In the genomic region with DNA sequence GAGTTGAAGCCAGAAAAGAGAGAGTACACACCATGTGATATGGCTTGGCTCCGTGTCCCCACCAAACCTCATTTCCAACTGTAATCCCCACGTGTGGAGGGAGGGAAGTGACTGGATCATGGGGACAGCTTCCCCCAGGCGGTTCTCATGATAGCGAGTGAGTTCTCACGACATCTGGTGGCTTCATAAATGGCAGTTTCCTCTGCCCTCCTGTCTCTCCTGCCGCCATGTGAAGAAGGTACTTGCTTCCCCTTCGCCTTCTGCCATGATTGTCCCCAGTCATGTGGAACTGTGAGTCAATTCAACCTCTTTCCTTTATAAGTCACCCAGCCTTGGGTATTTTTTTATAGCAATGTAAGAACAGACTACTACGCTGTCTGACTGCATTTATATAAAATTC, we compare ENCODE assay signal across 14 cellular contexts. TPM values are rescaled to one million over a fixed set of nuclear protein-coding genes. Genes with fewer than 3 reads are reported as not detected.
DNase-seq lines count a peak whose midpoint lies in the region; ATAC-seq, FAIRE-seq and TF ChIP-seq lines count a peak whose summit lies in the region.
"Had no signal": no experiment of that assay in that cellular context is flagged by ENCODE, and none has a peak within 500 bp of the region (broad histone marks: within the 10 kb centered on the region; RNA-seq: fewer than 3 reads in every experiment).

No MANE protein-coding gene starts in this region.

- no peak for TF ChIP-seq CTCF in Loucy (conservative IDR thresholded peaks at IDR 0.05; ENCODE audit: low read length)
- no peak for TF ChIP-seq CTCF in endothelial cell of umbilical vein (IDR thresholded peaks at IDR 0.05; ENCODE audit: extremely low read depth in 1 of 2, insufficient read depth in 1 of 2, low read depth in 1 of 2, low read length in 2 of 2)

- H3K27me3 Mint-ChIP-seq in activated CD4-positive, alpha-beta T cell treated with anti-CD3 and anti-CD28 coated beads for 36 hours = no peaks in the 10 kb centered on the region
- peaks cover 0 to 1% of the 10 kb centered on the region in 2 donors for H3K27me3 Mint-ChIP-seq in CD8-positive, alpha-beta memory T cell
- H3K27me3 Mint-ChIP-seq: activated CD4-positive, alpha-beta T cell treated with anti-CD3 and anti-CD28 coated beads, Interleukin-2, amount 10 ng/mL, durations not matched to agents 24 days and 14 days; naive thymus-derived CD4-positive, alpha-beta T cell had no signal

- H3K9ac ChIP-seq in Loucy (ENCODE audit: low read depth, low read length, poor library complexity, severe bottlenecking) (peak overlapping the region; percentile 62), endothelial cell of umbilical vein (replicated peaks; ENCODE audit: extremely low read depth, insufficient read depth, low read length) (no peak overlapping the region)
- H3K9ac ChIP-seq: KMS-11 had no signal

- POLR2A ChIA-PET in activated CD4-positive, alpha-beta T cell treated with anti-CD3 and anti-CD28 coated beads for 36 hours (lab: Charles Lee) = no interaction called here
- POLR2A ChIA-PET in endothelial cell of umbilical vein (lab: Charles Lee) = no interaction called here
- POLR2A ChIA-PET in CD8-positive, alpha-beta memory T cell (lab: Charles Lee) = no interaction called here

- peak; percentile 49 for ATAC-seq in activated CD4-positive, alpha-beta T cell treated with anti-CD3 and anti-CD28 coated beads for 36 hours
- ATAC-seq in HG03097 (IDR thresholded peaks at IDR 0.05; ENCODE audit: low FRiP score, unreplicated experiment) = no peak

- H3K79me2 ChIP-seq in Loucy (ENCODE audit: insufficient read depth, low read length) = peaks cover 95% of the 10 kb centered on the region
- peaks cover 66% of the 10 kb centered on the region for H3K79me2 ChIP-seq in endothelial cell of umbilical vein (ENCODE audit: control insufficient read depth, insufficient read depth, low read length)

- no peak overlapping the region for H3K27ac ChIP-seq in endothelial cell of umbilical vein (ENCODE audit: insufficient read depth, low read depth, low read length)
- H3K27ac ChIP-seq in CD8-positive, alpha-beta memory T cell (ENCODE audit: low read depth, low read length) = no peak overlapping the region
- H3K27ac ChIP-seq: KMS-11, upper lobe of left lung had no signal

- H4K20me1 ChIP-seq in Loucy (ENCODE audit: insufficient read depth, low read length, poor library complexity, severe bottlenecking) = peaks cover 9% of the 10 kb centered on the region
- H4K20me1 ChIP-seq in endothelial cell of umbilical vein (replicated peaks; ENCODE audit: control insufficient read depth, extremely low read depth, insufficient read depth, low read length) = no peaks in the 10 kb centered on the region

- peak overlapping the region; percentile 76 for H3K4me2 ChIP-seq in Loucy (ENCODE audit: low read depth, low read length, poor library complexity, severe bottlenecking)
- H3K4me2 ChIP-seq in endothelial cell of umbilical vein (ENCODE audit: insufficient read depth, low read length) = no peak overlapping the region
- H3K4me2 ChIP-seq: KMS-11 had no signal

- dilution Hi-C loops in endothelial cell of umbilical vein (cut with MboI; ENCODE audit: extremely low pct_ligation_motif_present, low sequenced_read_pairs) = no loop called here

- H3K36me3 ChIP-seq in Loucy (ENCODE audit: insufficient read depth, low read length) (no peaks in the 10 kb centered on the region), endothelial cell of umbilical vein (ENCODE audit: control insufficient read depth in 2 of 2, extremely low read depth in 1 of 2, insufficient read depth in 2 of 2, low read length in 2 of 2) (no peaks in the 10 kb centered on the region)
- H3K36me3 ChIP-seq in CD8-positive, alpha-beta memory T cell (ENCODE audit: insufficient read depth, low read length) = no peaks in the 10 kb centered on the region
- H3K36me3 ChIP-seq: upper lobe of left lung had no signal

- H3K27ac Mint-ChIP-seq in activated CD4-positive, alpha-beta T cell treated with anti-CD3 and anti-CD28 coated beads for 36 hours = peak overlapping the region; percentile 22
- H3K27ac Mint-ChIP-seq in CD8-positive, alpha-beta memory T cell = peak overlapping the region in 1 of 8 donors; percentile 52
- H3K27ac Mint-ChIP-seq: activated CD4-positive, alpha-beta T cell treated with anti-CD3 and anti-CD28 coated beads, Interleukin-2, amount 10 ng/mL, durations not matched to agents 24 days and 14 days had no signal

- H3K4me3 ChIP-seq in Loucy (ENCODE audit: low read length, poor library complexity, severe bottlenecking) (peak overlapping the region; percentile 58), endothelial cell of umbilical vein (replicated peaks in 1 of 3; ENCODE audit: insufficient read depth in 1 of 3, low read depth in 1 of 3, low read length in 3 of 3) (no peak overlapping the region)
- no peak overlapping the region for H3K4me3 ChIP-seq in CD8-positive, alpha-beta memory T cell (ENCODE audit: low read length)
- H3K4me3 ChIP-seq: upper lobe of left lung had no signal

- H3K4me1 ChIP-seq in Loucy (ENCODE audit: insufficient read depth, low read length, poor library complexity, severe bottlenecking) (peaks cover 29% of the 10 kb centered on the region), endothelial cell of umbilical vein (ENCODE audit: control insufficient read depth, extremely low read depth, insufficient read depth, low read length) (peaks cover 10% of the 10 kb centered on the region)
- H3K4me1 ChIP-seq in CD8-positive, alpha-beta memory T cell (ENCODE audit: insufficient read depth, low read length) = peaks cover 13% of the 10 kb centered on the region

- no peak for FAIRE-seq in endothelial cell of umbilical vein (lab: Jason Lieb, UNC)
- FAIRE-seq: A204.1 had no signal

- no peak overlapping the region for H2AFZ ChIP-seq in Loucy (ENCODE audit: low read length)
- no peak overlapping the region for H2AFZ ChIP-seq in endothelial cell of umbilical vein (ENCODE audit: low read depth, low read length)

- TF ChIP-seq POLR2A in endothelial cell of umbilical vein (IDR thresholded peaks at IDR 0.05; ENCODE audit: low read depth, low read length) = no peak

- H3K9me3 Mint-ChIP-seq in activated CD4-positive, alpha-beta T cell treated with anti-CD3 and anti-CD28 coated beads for 36 hours (ENCODE audit: low read depth) = no peaks in the 10 kb centered on the region
- no peaks in the 10 kb centered on the region for H3K9me3 Mint-ChIP-seq in CD8-positive, alpha-beta memory T cell
- H3K9me3 Mint-ChIP-seq: activated CD4-positive, alpha-beta T cell treated with anti-CD3 and anti-CD28 coated beads, Interleukin-2, amount 10 ng/mL, durations not matched to agents 24 days and 14 days; naive thymus-derived CD4-positive, alpha-beta T cell had no signal

- no peaks in the 10 kb centered on the region for H3K9me1 ChIP-seq in endothelial cell of umbilical vein (replicated peaks; ENCODE audit: control insufficient read depth, extremely low read depth, insufficient read depth, low read length)

- peak; percentile 14 for DNase-seq in activated CD4-positive, alpha-beta T cell treated with anti-CD3 and anti-CD28 coated beads for 36 hours
- no peak for DNase-seq in activated CD4-positive, alpha-beta T cell treated with anti-CD3 and anti-CD28 coated beads for 4 hours
- DNase-seq in endothelial cell of umbilical vein (ENCODE audit: low read depth, low spot score) (peak; percentile 1), renal cortical epithelial cell (ENCODE audit: low read depth) (peak; percentile 5), RKO (ENCODE audit: low spot score) (no peak)
- DNase-seq in CD8-positive, alpha-beta memory T cell = no peak
- DNase-seq: effector memory CD4-positive, alpha-beta T cell; upper lobe of left lung had no signal

- H3K9me3 ChIP-seq in Loucy (ENCODE audit: insufficient read depth, low read depth, low read length) = no peaks in the 10 kb centered on the region
- H3K9me3 ChIP-seq in endothelial cell of umbilical vein (replicated peaks; ENCODE audit: control insufficient read depth, insufficient read depth, low read length) = no peaks in the 10 kb centered on the region
- no peaks in the 10 kb centered on the region for H3K9me3 ChIP-seq in CD8-positive, alpha-beta memory T cell (ENCODE audit: low read length)
- H3K9me3 ChIP-seq: upper lobe of left lung had no signal

- H3K4me3 Mint-ChIP-seq in activated CD4-positive, alpha-beta T cell treated with anti-CD3 and anti-CD28 coated beads for 36 hours = no peak overlapping the region
- H3K4me3 Mint-ChIP-seq in CD8-positive, alpha-beta memory T cell = no peak overlapping the region
- H3K4me3 Mint-ChIP-seq: activated CD4-positive, alpha-beta T cell treated with anti-CD3 and anti-CD28 coated beads, Interleukin-2, amount 10 ng/mL, durations not matched to agents 24 days and 14 days had no signal

- H3K4me1 Mint-ChIP-seq in activated CD4-positive, alpha-beta T cell treated with anti-CD3 and anti-CD28 coated beads for 36 hours = peaks cover 54% of the 10 kb centered on the region
- H3K4me1 Mint-ChIP-seq in CD8-positive, alpha-beta memory T cell = peaks cover 42 to 76% (median 56%) of the 10 kb centered on the region in 3 donors

- no peaks in the 10 kb centered on the region for H3K36me3 Mint-ChIP-seq in activated CD4-positive, alpha-beta T cell treated with anti-CD3 and anti-CD28 coated beads for 36 hours (ENCODE audit: low read depth)
- no peaks in the 10 kb centered on the region for H3K36me3 Mint-ChIP-seq in CD8-positive, alpha-beta memory T cell

- H3F3A ChIP-seq in Loucy (ENCODE audit: low read depth) = no peaks in the 10 kb centered on the region

- H3K27me3 ChIP-seq in Loucy (ENCODE audit: insufficient read depth, low read length, poor library complexity, severe bottlenecking) (no peaks in the 10 kb centered on the region), endothelial cell of umbilical vein (ENCODE audit: control insufficient read depth in 2 of 2, insufficient read depth in 2 of 2, low read length in 2 of 2) (no peaks in the 10 kb centered on the region)
- no peaks in the 10 kb centered on the region for H3K27me3 ChIP-seq in CD8-positive, alpha-beta memory T cell (ENCODE audit: insufficient read depth, low read length, poor library complexity, severe bottlenecking)
- H3K27me3 ChIP-seq: upper lobe of left lung had no signal

- no peaks in the 10 kb centered on the region for H3K9me2 ChIP-seq in Loucy (replicated peaks; ENCODE audit: low read depth, low read length)

- BruUV-seq in endothelial cell of umbilical vein (replicated peaks; lab: Mats Ljungman, UMichigan) = no TSS peak

- intact Hi-C loops in activated CD4-positive, alpha-beta T cell treated with anti-CD3 and anti-CD28 coated beads for 36 hours (cut with DNase I, micrococcal nuclease) = loop anchor here (5.0 kb wide), 3 partner anchors 37 to 112 kb away; a partner anchor contains a TSS
- intact Hi-C loops in endothelial cell of umbilical vein (cut with micrococcal nuclease) = loop anchor here (5.0 kb wide), 2 partner anchors 37 to 97 kb away; a partner anchor contains a TSS

- CTCF ChIA-PET in activated CD4-positive, alpha-beta T cell treated with anti-CD3 and anti-CD28 coated beads for 36 hours (lab: Charles Lee) = interaction anchor here (0.9 to 2.2 kb wide), 4 partner anchors 9 to 111 kb away, joined by 3 to 11 read pairs (median 4); no protein-coding TSS in a partner anchor
- CTCF ChIA-PET in endothelial cell of umbilical vein (lab: Charles Lee) = interaction anchor here (0.8 to 2.8 kb wide), 17 partner anchors 9 to 210 kb away, joined by 3 to 25 read pairs (median 5); a partner anchor contains a TSS
- CTCF ChIA-PET in CD8-positive, alpha-beta memory T cell (lab: Charles Lee) = interaction anchor here (0.9 to 1.4 kb wide), 2 partner anchors 15 to 111 kb away, joined by 3 to 4 read pairs; no protein-coding TSS in a partner anchor

RNA-seq across cellular contexts. Expression of a gene that starts 40.3 kb away (rescaled TPM):
- 10 to 100 TPM; 15.4 to 27.1 TPM for total RNA-seq in activated CD4-positive, alpha-beta T cell treated with anti-CD3 and anti-CD28 coated beads for 36 hours
- total RNA-seq in endothelial cell of umbilical vein (15.2 and 19.5 TPM in 2 replicates), renal cortical epithelial cell (3.3 and 19.9 TPM in 2 replicates)
- 5.8 and 6.1 TPM in 2 replicates for polyA plus RNA-seq in endothelial cell of umbilical vein
- polyA plus RNA-seq in endothelial cell of umbilical vein (2011; cell fraction: cytosol; rRNA removed) = 4.3 and 5.8 TPM in 2 replicates
- 11.8 and 18.9 TPM in 2 replicates for polyA plus RNA-seq in endothelial cell of umbilical vein (2011; cell fraction: nucleus; rRNA removed)
- polyA plus RNA-seq in endothelial cell of umbilical vein (2012) = 12.6 and 18.5 TPM in 2 replicates
- 4.5 and 5.4 TPM in 2 replicates for polyA minus RNA-seq in endothelial cell of umbilical vein
- polyA minus RNA-seq in endothelial cell of umbilical vein (2011; cell fraction: cytosol; rRNA and poly(A)+ RNA removed) = 39.3 TPM
- polyA minus RNA-seq in endothelial cell of umbilical vein (2011; cell fraction: nucleus; rRNA and poly(A)+ RNA removed) = 6.8 and 9.2 TPM in 2 replicates
- 10 to 100 TPM; 20.5 to 21.0 TPM for total RNA-seq in CD8-positive, alpha-beta memory T cell
- 1.4 TPM for polyA plus RNA-seq in CD8-positive, alpha-beta memory T cell

Comparison
In these comparisons a context has a peak if more than half of its experiments do, and no peak if none do; other contexts are left out.
1. DNase-seq: peak in activated CD4-positive, alpha-beta T cell treated with anti-CD3 and anti-CD28 coated beads for 36 hours (single experiment), endothelial cell of umbilical vein (single experiment) and renal cortical epithelial cell (single experiment); none in activated CD4-positive, alpha-beta T cell treated with anti-CD3 and anti-CD28 coated beads for 4 hours (0 of 2), CD8-positive, alpha-beta memory T cell (0 of 5) and RKO (single experiment).